ENCODE assay signal across 31 cellular contexts in the genomic region with DNA sequence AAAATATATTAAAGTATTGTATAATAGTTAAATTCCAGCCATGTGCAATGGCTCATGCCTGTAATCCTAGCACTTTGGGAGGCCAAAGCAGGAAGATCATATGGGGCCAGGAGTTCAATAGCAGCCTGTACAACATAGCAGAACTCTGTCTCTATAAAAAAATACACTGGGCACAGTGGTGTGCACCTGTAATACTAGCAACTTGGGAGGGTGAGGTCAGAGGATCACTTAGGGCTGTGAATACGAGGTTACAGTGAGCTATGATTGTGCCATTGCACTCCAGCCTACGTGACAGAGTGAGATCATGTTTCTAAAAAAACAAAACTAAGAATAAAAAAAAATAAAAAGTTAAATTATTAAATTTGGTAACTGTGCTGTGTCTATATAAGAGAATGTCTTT.
"Had no signal": no experiment of that assay in that cellular context is flagged by ENCODE, and none has a peak within 500 bp of the region (broad histone marks: within the 10 kb centered on the region; RNA-seq: fewer than 3 reads in every experiment).

No MANE protein-coding gene starts in this region.

- H3K27ac Mint-ChIP-seq: activated CD4-positive, alpha-beta memory T cell treated with anti-CD3 and anti-CD28 coated beads, Interleukin-2, amount 10 ng/mL, durations not matched to agents 7 days and 5 days; activated CD4-positive, alpha-beta T cell treated with anti-CD3 and anti-CD28 coated beads, Interleukin-2, amount 10 ng/mL, durations not matched to agents 7 days and 5 days; activated naive CD4-positive, alpha-beta T cell treated with anti-CD3 and anti-CD28 coated beads, Interleukin-2, amount 50 U/mL, for 24 hours; activated naive CD8-positive, alpha-beta T cell treated with anti-CD3 and anti-CD28 coated beads, Interleukin-2, amount 50 U/mL, for 24 hours; activated T-cell treated with anti-CD3 and anti-CD28 coated beads, Interleukin-2, amount 50 U/mL, for 24 hours; activated T-helper 2 cell treated with anti-CD3 and anti-CD28 coated beads, Interferon-gamma antibody, Interleukin-2, Interleukin-4, amounts not matched to agents 10 μg/mL and 5 μg/mL and 100 μg/mL, durations not matched to agents 14 hours and 24 hours and 36 hours; nephron; T-helper 1 cell treated with Interleukin-12 subunit alpha and Interleukin-12 subunit beta and Interleukin-4 antibody, amounts not matched to agents 30 μg/mL and 1 μg/mL, for 36 hours had no signal

- H3K27me3 ChIP-seq: breast epithelium, esophagus muscularis mucosa, foreskin keratinocyte, heart right ventricle, neutrophil, pancreas, sigmoid colon, suprapubic skin, tibial artery, upper lobe of right lung had no signal

- H3K36me3 ChIP-seq: neutrophil, prostate gland, suprapubic skin, upper lobe of right lung had no signal

- H3K27ac ChIP-seq: breast epithelium, esophagus muscularis mucosa, foreskin keratinocyte, heart right ventricle, left ventricle myocardium inferior, neutrophil, pancreas, prostate gland, sigmoid colon, suprapubic skin, tibial artery, upper lobe of right lung had no signal

- DNase-seq: activated CD4-positive, alpha-beta memory T cell treated with anti-CD3 and anti-CD28 coated beads, Interleukin-2, amount 10 ng/mL, durations not matched to agents 7 days and 5 days; activated CD4-positive, alpha-beta T cell treated with anti-CD3 and anti-CD28 coated beads, Interleukin-2, amount 10 ng/mL, durations not matched to agents 7 days and 5 days; activated CD4-positive, CD25-positive, alpha-beta regulatory T cell treated with anti-CD3 and anti-CD28 coated beads, Interleukin-2, amount 50 U/mL, for 72 hours; activated CD8-positive, alpha-beta memory T cell treated with anti-CD3 and anti-CD28 coated beads, Interleukin-2, amount 50 U/mL, for 48 hours; activated naive CD8-positive, alpha-beta T cell treated with anti-CD3 and anti-CD28 coated beads, Interleukin-2, amount 50 U/mL, for 24 hours; activated T-cell treated with anti-CD3 and anti-CD28 coated beads, Interleukin-2, amount 50 U/mL, for 24 hours; amygdala; dermis blood vessel endothelial cell; effector CD4-positive, alpha-beta T cell; foreskin keratinocyte; heart right ventricle; left ventricle myocardium inferior; pancreas; sigmoid colon; stimulated activated CD4-positive, alpha-beta T cell treated with anti-CD3 and anti-CD28 coated beads, Interleukin-15, amount 100 ng/mL, for 24 hours; stimulated activated CD4-positive, alpha-beta T cell treated with anti-CD3 and anti-CD28 coated beads, Interleukin-2, amount 100 ng/mL, for 24 hours; stimulated activated naive CD4-positive, alpha-beta T cell; T-helper 9 cell; tibial artery; upper lobe of right lung had no signal

- H3K4me3 ChIP-seq: breast epithelium, esophagus muscularis mucosa, heart right ventricle, left ventricle myocardium inferior, lung, pancreas, prostate gland, sigmoid colon, suprapubic skin, tibial artery, upper lobe of right lung had no signal

- ATAC-seq: activated naive CD8-positive, alpha-beta T cell treated with anti-CD3 and anti-CD28 coated beads, Interleukin-2, amount 50 U/mL, for 24 hours; foreskin keratinocyte; heart right ventricle; pancreas; upper lobe of right lung had no signal

- FAIRE-seq: pancreas had no signal

- H3K4me3 Mint-ChIP-seq: activated CD4-positive, alpha-beta memory T cell treated with anti-CD3 and anti-CD28 coated beads, Interleukin-2, amount 10 ng/mL, durations not matched to agents 7 days and 5 days; activated CD4-positive, alpha-beta T cell treated with anti-CD3 and anti-CD28 coated beads, Interleukin-2, amount 10 ng/mL, durations not matched to agents 7 days and 5 days; activated naive CD4-positive, alpha-beta T cell treated with anti-CD3 and anti-CD28 coated beads, Interleukin-2, amount 50 U/mL, for 24 hours; activated naive CD8-positive, alpha-beta T cell treated with anti-CD3 and anti-CD28 coated beads, Interleukin-2, amount 50 U/mL, for 24 hours; activated T-cell treated with anti-CD3 and anti-CD28 coated beads, Interleukin-2, amount 50 U/mL, for 24 hours; central memory CD8-positive, alpha-beta T cell; nephron; T-helper 1 cell treated with Interleukin-12 subunit alpha and Interleukin-12 subunit beta and Interleukin-4 antibody, amounts not matched to agents 30 μg/mL and 1 μg/mL, for 36 hours had no signal

- H3K4me1 Mint-ChIP-seq: activated CD4-positive, alpha-beta memory T cell treated with anti-CD3 and anti-CD28 coated beads, Interleukin-2, amount 10 ng/mL, durations not matched to agents 7 days and 5 days; activated naive CD8-positive, alpha-beta T cell treated with anti-CD3 and anti-CD28 coated beads, Interleukin-2, amount 50 U/mL, for 24 hours; central memory CD8-positive, alpha-beta T cell; nephron had no signal

- H3K9me3 ChIP-seq: prostate gland had no signal

- H3K4me1 ChIP-seq: breast epithelium, esophagus muscularis mucosa, foreskin keratinocyte, left ventricle myocardium inferior, pancreas, prostate gland, sigmoid colon, suprapubic skin, tibial artery, upper lobe of right lung had no signal
